ENCODE assay signal across 8 cellular contexts in the genomic region with DNA sequence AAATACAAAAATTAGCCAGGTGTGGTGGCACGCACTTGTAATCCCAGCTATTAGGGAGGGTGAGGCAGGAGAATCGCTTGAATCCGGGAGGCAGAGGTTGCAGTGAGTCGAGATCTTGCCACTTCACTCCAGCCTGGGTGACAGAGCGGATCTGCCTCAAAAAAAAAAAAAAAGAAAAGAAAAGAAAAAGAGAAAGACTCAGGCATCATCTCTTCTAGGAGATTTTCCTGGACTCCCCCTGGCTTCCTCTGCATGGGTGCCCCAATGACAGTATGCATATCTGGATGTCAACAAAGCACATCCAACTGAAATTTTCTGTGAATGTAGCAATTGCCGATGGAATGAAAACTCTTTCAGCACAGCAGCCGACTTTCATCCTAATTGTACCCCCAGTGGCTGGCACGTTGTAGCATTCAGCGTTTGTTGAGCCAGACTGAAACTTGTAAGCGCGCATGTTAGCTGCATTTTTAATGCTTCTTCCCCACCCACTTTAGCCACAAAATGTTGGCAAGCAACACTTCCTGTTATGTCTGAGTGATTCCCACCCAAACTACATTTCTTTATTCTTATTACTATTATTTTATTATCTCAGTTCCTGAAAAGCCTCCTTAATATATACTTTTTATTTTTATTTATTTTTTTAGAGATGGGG.
DNase-seq lines count a peak whose midpoint lies in the region; ATAC-seq and TF ChIP-seq lines count a peak whose summit lies in the region.

No MANE protein-coding gene starts in this region.

- H3K9me3 Mint-ChIP-seq in activated T-helper 1 cell treated with anti-CD3 and anti-CD28 coated beads, Interleukin-12 subunit alpha, Interleukin-12 subunit beta, Interleukin-2, Interleukin-4 antibody, amounts not matched to agents 30 ng/mL and 10 ng/mL and 1 ng/mL, durations not matched to agents 14 hours and 24 hours and 36 hours: peaks cover 7% of the 10 kb centered on the region
- H3K9me3 Mint-ChIP-seq in naive thymus-derived CD4-positive, alpha-beta T cell: peaks cover 0 to 5% (median 0%) of the 10 kb centered on the region in 11 donors

- ATAC-seq in GM18502 (IDR thresholded peaks at IDR 0.05; ENCODE audit: poor library complexity, unreplicated experiment) (peak; percentile 80), HG03457 (IDR thresholded peaks at IDR 0.05; ENCODE audit: unreplicated experiment) (peak; percentile 62), left colon (no peak)
- ATAC-seq in naive thymus-derived CD4-positive, alpha-beta T cell: peak; percentile 81

- H3K9me3 ChIP-seq in naive thymus-derived CD4-positive, alpha-beta T cell (ENCODE audit: control insufficient read depth in 2 of 3, low read length in 3 of 3): no peaks in the 10 kb centered on the region
- H3K9me3 ChIP-seq in stomach: no peaks in the 10 kb centered on the region

- no peak for TF ChIP-seq CTCF in stomach (IDR thresholded peaks at IDR 0.05)

- no peak for TF ChIP-seq POLR2A in stomach (IDR thresholded peaks at IDR 0.05)

- H3K4me1 Mint-ChIP-seq in activated T-helper 1 cell treated with anti-CD3 and anti-CD28 coated beads, Interleukin-12 subunit alpha, Interleukin-12 subunit beta, Interleukin-2, Interleukin-4 antibody, amounts not matched to agents 30 ng/mL and 10 ng/mL and 1 ng/mL, durations not matched to agents 14 hours and 24 hours and 36 hours (ENCODE audit: low read depth): peaks cover 30% of the 10 kb centered on the region
- peaks cover 27 to 72% (median 65%) of the 10 kb centered on the region in 7 donors for H3K4me1 Mint-ChIP-seq in naive thymus-derived CD4-positive, alpha-beta T cell

- 69 to 79% (median 75%) methylated on average over 11 of the region's 11 CpGs for WGBS in stomach, 5 donors

- intact Hi-C loops in activated T-helper 1 cell treated with anti-CD3 and anti-CD28 coated beads, Interleukin-12 subunit alpha, Interleukin-12 subunit beta, Interleukin-2, Interleukin-4 antibody, amounts not matched to agents 30 ng/mL and 10 ng/mL and 1 ng/mL, durations not matched to agents 14 hours and 24 hours and 36 hours (cut with micrococcal nuclease): loop anchor here (5.0 to 10.0 kb wide), 2 partner anchors 60 to 237 kb away; no protein-coding TSS in a partner anchor
- intact Hi-C loops in naive thymus-derived CD4-positive, alpha-beta T cell (cut with micrococcal nuclease): loop anchor here in 1 of 2 donors (1.0 to 10.0 kb wide), 5 partner anchors 57 to 260 kb away; a partner anchor contains a TSS
- intact Hi-C loops in left colon (cut with DNase I, micrococcal nuclease): no loop called here
- intact Hi-C loops in stomach (cut with DNase I; ENCODE audit: low total_unique reads): no loop called here

- H3K27ac Mint-ChIP-seq in activated T-helper 1 cell treated with anti-CD3 and anti-CD28 coated beads, Interleukin-12 subunit alpha, Interleukin-12 subunit beta, Interleukin-2, Interleukin-4 antibody, amounts not matched to agents 30 ng/mL and 10 ng/mL and 1 ng/mL, durations not matched to agents 14 hours and 24 hours and 36 hours: no peak overlapping the region
- H3K27ac Mint-ChIP-seq in naive thymus-derived CD4-positive, alpha-beta T cell: peak overlapping the region; percentile 36 to 99 (median 95)

- peaks cover 6% of the 10 kb centered on the region for H3K36me3 Mint-ChIP-seq in activated T-helper 1 cell treated with anti-CD3 and anti-CD28 coated beads, Interleukin-12 subunit alpha, Interleukin-12 subunit beta, Interleukin-2, Interleukin-4 antibody, amounts not matched to agents 30 ng/mL and 10 ng/mL and 1 ng/mL, durations not matched to agents 14 hours and 24 hours and 36 hours (ENCODE audit: low read depth)
- peaks cover 0 to 17% (median 0%) of the 10 kb centered on the region in 5 donors for H3K36me3 Mint-ChIP-seq in naive thymus-derived CD4-positive, alpha-beta T cell

- H3K36me3 ChIP-seq in naive thymus-derived CD4-positive, alpha-beta T cell (ENCODE audit: control insufficient read depth in 2 of 3, insufficient read depth in 3 of 3, low read length in 3 of 3): no peaks in the 10 kb centered on the region
- H3K36me3 ChIP-seq in stomach: no peaks in the 10 kb centered on the region

- H3K27ac ChIP-seq in naive thymus-derived CD4-positive, alpha-beta T cell (ENCODE audit: low read depth, low read length): peak overlapping the region; percentile 53
- H3K27ac ChIP-seq in stomach: no peak overlapping the region

- POLR2A ChIA-PET in naive thymus-derived CD4-positive, alpha-beta T cell (lab: Charles Lee): interaction anchor here (0.6 to 4.5 kb wide), 8 partner anchors 8 to 1440 kb away, joined by 3 to 33 read pairs (median 3); no protein-coding TSS in a partner anchor

- no peak for TF ChIP-seq EP300 in stomach (IDR thresholded peaks at IDR 0.05)

- no peaks in the 10 kb centered on the region for H3K27me3 ChIP-seq in naive thymus-derived CD4-positive, alpha-beta T cell (ENCODE audit: control insufficient read depth in 2 of 2, insufficient read depth in 2 of 2, low read length in 2 of 2)
- H3K27me3 ChIP-seq in stomach: no peaks in the 10 kb centered on the region

- peaks cover 15 to 54% of the 10 kb centered on the region in 2 donors for H3K4me1 ChIP-seq in naive thymus-derived CD4-positive, alpha-beta T cell (ENCODE audit: control insufficient read depth in 2 of 2, insufficient read depth in 2 of 2, low read length in 2 of 2)
- H3K4me1 ChIP-seq in stomach: peaks cover 0 to 11% (median 0%) of the 10 kb centered on the region in 4 donors

- CTCF ChIA-PET in naive thymus-derived CD4-positive, alpha-beta T cell (lab: Charles Lee): interaction anchor here (1.4 to 1.9 kb wide), 3 partner anchors 12 to 259 kb away, joined by 4 to 5 read pairs (median 4); no protein-coding TSS in a partner anchor

- H3K4me3 ChIP-seq in naive thymus-derived CD4-positive, alpha-beta T cell (ENCODE audit: low read length): peak overlapping the region; percentile 44
- H3K4me3 ChIP-seq in stomach: no peak overlapping the region

- peak overlapping the region; percentile 19 for H3K4me3 Mint-ChIP-seq in activated T-helper 1 cell treated with anti-CD3 and anti-CD28 coated beads, Interleukin-12 subunit alpha, Interleukin-12 subunit beta, Interleukin-2, Interleukin-4 antibody, amounts not matched to agents 30 ng/mL and 10 ng/mL and 1 ng/mL, durations not matched to agents 14 hours and 24 hours and 36 hours
- peak overlapping the region; percentile 72 to 88 (median 86) for H3K4me3 Mint-ChIP-seq in naive thymus-derived CD4-positive, alpha-beta T cell

- peak; percentile 15 for DNase-seq in activated T-helper 1 cell treated with anti-CD3 and anti-CD28 coated beads, Interleukin-12 subunit alpha, Interleukin-12 subunit beta, Interleukin-2, Interleukin-4 antibody, amounts not matched to agents 30 ng/mL and 10 ng/mL and 1 ng/mL, durations not matched to agents 14 hours and 24 hours and 36 hours (ENCODE audit: low spot score)
- peak in 7 of 9 donors; percentile 42 to 68 (median 63) for DNase-seq in naive thymus-derived CD4-positive, alpha-beta T cell
- DNase-seq in islet precursor cell: no peak
- no peak for DNase-seq in left colon
- no peak for DNase-seq in amniotic stem cell (lab: John Stamatoyannopoulos, UW)
- DNase-seq in stomach: no peak

- H3K27me3 Mint-ChIP-seq in activated T-helper 1 cell treated with anti-CD3 and anti-CD28 coated beads, Interleukin-12 subunit alpha, Interleukin-12 subunit beta, Interleukin-2, Interleukin-4 antibody, amounts not matched to agents 30 ng/mL and 10 ng/mL and 1 ng/mL, durations not matched to agents 14 hours and 24 hours and 36 hours (ENCODE audit: insufficient read depth): no peaks in the 10 kb centered on the region
- no peaks in the 10 kb centered on the region for H3K27me3 Mint-ChIP-seq in naive thymus-derived CD4-positive, alpha-beta T cell

Comparison
In these comparisons a context has a peak if more than half of its experiments do, and no peak if none do; other contexts are left out.
1. DNase-seq: peak in activated T-helper 1 cell treated with anti-CD3 and anti-CD28 coated beads, Interleukin-12 subunit alpha, Interleukin-12 subunit beta, Interleukin-2, Interleukin-4 antibody, amounts not matched to agents 30 ng/mL and 10 ng/mL and 1 ng/mL, durations not matched to agents 14 hours and 24 hours and 36 hours (single experiment) and naive thymus-derived CD4-positive, alpha-beta T cell (7 of 9); none in islet precursor cell (single experiment), left colon (0 of 2), amniotic stem cell (single experiment) and stomach (single experiment).